In the genomic region with DNA sequence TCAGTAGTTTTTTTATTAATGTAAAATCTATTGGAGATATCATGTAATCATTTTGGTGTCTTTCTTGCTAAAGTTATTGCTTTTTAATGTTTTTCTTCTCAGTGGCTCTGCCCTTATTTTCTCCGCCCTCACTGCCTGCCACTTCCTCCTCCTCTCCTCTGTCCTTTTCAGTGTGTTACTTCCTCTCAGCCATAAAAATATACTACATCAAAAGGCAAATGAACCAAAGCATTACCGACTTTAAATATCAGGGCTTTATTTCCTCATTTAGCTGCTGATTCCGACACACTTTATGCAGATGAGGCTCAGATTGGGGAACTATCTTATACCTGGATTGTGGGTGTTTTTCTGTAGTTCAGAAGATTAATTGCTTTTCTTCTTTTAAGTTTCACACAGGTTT, we compare ENCODE assay signal across 1 cellular context.
TF ChIP-seq lines count a peak whose summit lies in the region.

No MANE protein-coding gene starts in this region.

TF ChIP-seq in WTC11, 78 proteins besides CTCF, POLR2A, EP300 and RAD21 (continued from another document):
- TF ChIP-seq, protein P1, sequence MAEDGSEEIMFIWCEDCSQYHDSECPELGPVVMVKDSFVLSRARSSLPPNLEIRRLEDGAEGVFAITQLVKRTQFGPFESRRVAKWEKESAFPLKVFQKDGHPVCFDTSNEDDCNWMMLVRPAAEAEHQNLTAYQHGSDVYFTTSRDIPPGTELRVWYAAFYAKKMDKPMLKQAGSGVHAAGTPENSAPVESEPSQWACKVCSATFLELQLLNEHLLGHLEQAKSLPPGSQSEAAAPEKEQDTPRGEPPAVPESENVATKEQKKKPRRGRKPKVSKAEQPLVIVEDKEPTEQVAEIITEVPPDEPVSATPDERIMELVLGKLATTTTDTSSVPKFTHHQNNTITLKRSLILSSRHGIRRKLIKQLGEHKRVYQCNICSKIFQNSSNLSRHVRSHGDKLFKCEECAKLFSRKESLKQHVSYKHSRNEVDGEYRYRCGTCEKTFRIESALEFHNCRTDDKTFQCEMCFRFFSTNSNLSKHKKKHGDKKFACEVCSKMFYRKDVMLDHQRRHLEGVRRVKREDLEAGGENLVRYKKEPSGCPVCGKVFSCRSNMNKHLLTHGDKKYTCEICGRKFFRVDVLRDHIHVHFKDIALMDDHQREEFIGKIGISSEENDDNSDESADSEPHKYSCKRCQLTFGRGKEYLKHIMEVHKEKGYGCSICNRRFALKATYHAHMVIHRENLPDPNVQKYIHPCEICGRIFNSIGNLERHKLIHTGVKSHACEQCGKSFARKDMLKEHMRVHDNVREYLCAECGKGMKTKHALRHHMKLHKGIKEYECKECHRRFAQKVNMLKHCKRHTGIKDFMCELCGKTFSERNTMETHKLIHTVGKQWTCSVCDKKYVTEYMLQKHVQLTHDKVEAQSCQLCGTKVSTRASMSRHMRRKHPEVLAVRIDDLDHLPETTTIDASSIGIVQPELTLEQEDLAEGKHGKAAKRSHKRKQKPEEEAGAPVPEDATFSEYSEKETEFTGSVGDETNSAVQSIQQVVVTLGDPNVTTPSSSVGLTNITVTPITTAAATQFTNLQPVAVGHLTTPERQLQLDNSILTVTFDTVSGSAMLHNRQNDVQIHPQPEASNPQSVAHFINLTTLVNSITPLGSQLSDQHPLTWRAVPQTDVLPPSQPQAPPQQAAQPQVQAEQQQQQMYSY (CRISPR knock-in tag; IDR thresholded peaks at IDR 0.05), result no peak
- TF ChIP-seq, protein P2, sequence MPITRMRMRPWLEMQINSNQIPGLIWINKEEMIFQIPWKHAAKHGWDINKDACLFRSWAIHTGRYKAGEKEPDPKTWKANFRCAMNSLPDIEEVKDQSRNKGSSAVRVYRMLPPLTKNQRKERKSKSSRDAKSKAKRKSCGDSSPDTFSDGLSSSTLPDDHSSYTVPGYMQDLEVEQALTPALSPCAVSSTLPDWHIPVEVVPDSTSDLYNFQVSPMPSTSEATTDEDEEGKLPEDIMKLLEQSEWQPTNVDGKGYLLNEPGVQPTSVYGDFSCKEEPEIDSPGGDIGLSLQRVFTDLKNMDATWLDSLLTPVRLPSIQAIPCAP (CRISPR knock-in tag; IDR thresholded peaks at IDR 0.05), result no peak
- TF ChIP-seq, protein P3, sequence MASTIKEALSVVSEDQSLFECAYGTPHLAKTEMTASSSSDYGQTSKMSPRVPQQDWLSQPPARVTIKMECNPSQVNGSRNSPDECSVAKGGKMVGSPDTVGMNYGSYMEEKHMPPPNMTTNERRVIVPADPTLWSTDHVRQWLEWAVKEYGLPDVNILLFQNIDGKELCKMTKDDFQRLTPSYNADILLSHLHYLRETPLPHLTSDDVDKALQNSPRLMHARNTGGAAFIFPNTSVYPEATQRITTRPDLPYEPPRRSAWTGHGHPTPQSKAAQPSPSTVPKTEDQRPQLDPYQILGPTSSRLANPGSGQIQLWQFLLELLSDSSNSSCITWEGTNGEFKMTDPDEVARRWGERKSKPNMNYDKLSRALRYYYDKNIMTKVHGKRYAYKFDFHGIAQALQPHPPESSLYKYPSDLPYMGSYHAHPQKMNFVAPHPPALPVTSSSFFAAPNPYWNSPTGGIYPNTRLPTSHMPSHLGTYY (CRISPR knock-in tag; IDR thresholded peaks at IDR 0.05), result no peak
- TF ChIP-seq, protein P4, sequence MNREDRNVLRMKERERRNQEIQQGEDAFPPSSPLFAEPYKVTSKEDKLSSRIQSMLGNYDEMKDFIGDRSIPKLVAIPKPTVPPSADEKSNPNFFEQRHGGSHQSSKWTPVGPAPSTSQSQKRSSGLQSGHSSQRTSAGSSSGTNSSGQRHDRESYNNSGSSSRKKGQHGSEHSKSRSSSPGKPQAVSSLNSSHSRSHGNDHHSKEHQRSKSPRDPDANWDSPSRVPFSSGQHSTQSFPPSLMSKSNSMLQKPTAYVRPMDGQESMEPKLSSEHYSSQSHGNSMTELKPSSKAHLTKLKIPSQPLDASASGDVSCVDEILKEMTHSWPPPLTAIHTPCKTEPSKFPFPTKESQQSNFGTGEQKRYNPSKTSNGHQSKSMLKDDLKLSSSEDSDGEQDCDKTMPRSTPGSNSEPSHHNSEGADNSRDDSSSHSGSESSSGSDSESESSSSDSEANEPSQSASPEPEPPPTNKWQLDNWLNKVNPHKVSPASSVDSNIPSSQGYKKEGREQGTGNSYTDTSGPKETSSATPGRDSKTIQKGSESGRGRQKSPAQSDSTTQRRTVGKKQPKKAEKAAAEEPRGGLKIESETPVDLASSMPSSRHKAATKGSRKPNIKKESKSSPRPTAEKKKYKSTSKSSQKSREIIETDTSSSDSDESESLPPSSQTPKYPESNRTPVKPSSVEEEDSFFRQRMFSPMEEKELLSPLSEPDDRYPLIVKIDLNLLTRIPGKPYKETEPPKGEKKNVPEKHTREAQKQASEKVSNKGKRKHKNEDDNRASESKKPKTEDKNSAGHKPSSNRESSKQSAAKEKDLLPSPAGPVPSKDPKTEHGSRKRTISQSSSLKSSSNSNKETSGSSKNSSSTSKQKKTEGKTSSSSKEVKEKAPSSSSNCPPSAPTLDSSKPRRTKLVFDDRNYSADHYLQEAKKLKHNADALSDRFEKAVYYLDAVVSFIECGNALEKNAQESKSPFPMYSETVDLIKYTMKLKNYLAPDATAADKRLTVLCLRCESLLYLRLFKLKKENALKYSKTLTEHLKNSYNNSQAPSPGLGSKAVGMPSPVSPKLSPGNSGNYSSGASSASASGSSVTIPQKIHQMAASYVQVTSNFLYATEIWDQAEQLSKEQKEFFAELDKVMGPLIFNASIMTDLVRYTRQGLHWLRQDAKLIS (CRISPR knock-in tag; IDR thresholded peaks at IDR 0.05; ENCODE audit: borderline replicate concordance), result no peak
- TF ChIP-seq KAT7 (CRISPR knock-in tag; IDR thresholded peaks at IDR 0.05; ENCODE audit: borderline replicate concordance) (no peak), MYBL2 (CRISPR knock-in tag; IDR thresholded peaks at IDR 0.05) (no peak)
- TF ChIP-seq, protein P5, sequence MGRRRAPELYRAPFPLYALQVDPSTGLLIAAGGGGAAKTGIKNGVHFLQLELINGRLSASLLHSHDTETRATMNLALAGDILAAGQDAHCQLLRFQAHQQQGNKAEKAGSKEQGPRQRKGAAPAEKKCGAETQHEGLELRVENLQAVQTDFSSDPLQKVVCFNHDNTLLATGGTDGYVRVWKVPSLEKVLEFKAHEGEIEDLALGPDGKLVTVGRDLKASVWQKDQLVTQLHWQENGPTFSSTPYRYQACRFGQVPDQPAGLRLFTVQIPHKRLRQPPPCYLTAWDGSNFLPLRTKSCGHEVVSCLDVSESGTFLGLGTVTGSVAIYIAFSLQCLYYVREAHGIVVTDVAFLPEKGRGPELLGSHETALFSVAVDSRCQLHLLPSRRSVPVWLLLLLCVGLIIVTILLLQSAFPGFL (CRISPR knock-in tag; IDR thresholded peaks at IDR 0.05; ENCODE audit: borderline replicate concordance), result no peak
